ENCODE assay signal across 19 cellular contexts in genomic region chr2:7161501-7161900, GRCh38.
DNase-seq lines count a peak whose midpoint lies in the region; ATAC-seq and TF ChIP-seq lines count a peak whose summit lies in the region.
"Had no signal": no experiment of that assay in that cellular context is flagged by ENCODE, and none has a peak within 500 bp of the region (broad histone marks: within the 10 kb centered on the region; RNA-seq: fewer than 3 reads in every experiment).

No MANE protein-coding gene starts in this region.

- H3K27ac ChIP-seq in SK-N-SH (ENCODE audit: low read depth in 2 of 2, low read length in 1 of 2), result no peak overlapping the region
- H3K27ac ChIP-seq in neural progenitor cell, result no peak overlapping the region
- H3K27ac ChIP-seq: 22Rv1, A549, BLaER1 had no signal

- H3K9me3 ChIP-seq in SK-N-SH (no peaks in the 10 kb centered on the region), neural progenitor cell (ENCODE audit: low read depth) (no peaks in the 10 kb centered on the region)
- H3K9me3 ChIP-seq: A549, BLaER1, HAP-1 had no signal

- H4K20me1 ChIP-seq in SK-N-SH (ENCODE audit: insufficient read depth) (no peaks in the 10 kb centered on the region), neural progenitor cell (ENCODE audit: low read depth) (no peaks in the 10 kb centered on the region)
- H4K20me1 ChIP-seq: BLaER1 had no signal

- no peak overlapping the region for H3K4me3 Mint-ChIP-seq in neural progenitor cell
- H3K4me3 Mint-ChIP-seq: CD8-positive, alpha-beta T cell; IgD-negative memory B cell had no signal

- CTCF ChIA-PET in SK-N-SH (lab: Yijun Ruan, JAX), result no interaction called here

- DNase-seq in SK-N-SH, result no peak
- peak; percentile 4 for DNase-seq in choroid plexus epithelial cell (ENCODE audit: low read depth)
- DNase-seq in neural progenitor cell (ENCODE audit: low spot score), result peak; percentile 9
- no peak for DNase-seq in SIG-M5 (lab: John Stamatoyannopoulos, UW)
- DNase-seq in Ammon's horn (ENCODE audit: low spot score), result no peak
- DNase-seq: AML-193; Calu3; CD8-positive, alpha-beta T cell; DMS79 treated with DMSO at 0.1 percent for 48 hours; GF-D8; KBM-7 had no signal

- H3K4me2 ChIP-seq in SK-N-SH (no peak overlapping the region), neural progenitor cell (no peak overlapping the region)
- H3K4me2 ChIP-seq: A549, BLaER1 had no signal

- H3K79me2 ChIP-seq in SK-N-SH (ENCODE audit: insufficient read depth) (no peaks in the 10 kb centered on the region), neural progenitor cell (ENCODE audit: low read depth) (no peaks in the 10 kb centered on the region)

- H3K36me3 ChIP-seq in SK-N-SH (replicated peaks in 1 of 2; ENCODE audit: control insufficient read depth in 1 of 2, insufficient read depth in 2 of 2, low read length in 1 of 2) (no peaks in the 10 kb centered on the region), neural progenitor cell (no peaks in the 10 kb centered on the region)
- H3K36me3 ChIP-seq: BLaER1, HAP-1 had no signal

- H3K36me3 Mint-ChIP-seq in neural progenitor cell, result no peaks in the 10 kb centered on the region
- H3K36me3 Mint-ChIP-seq: CD8-positive, alpha-beta T cell; IgD-negative memory B cell had no signal

- H3K27me3 ChIP-seq in SK-N-SH (ENCODE audit: insufficient read depth), result no peaks in the 10 kb centered on the region
- no peaks in the 10 kb centered on the region for H3K27me3 ChIP-seq in neural progenitor cell
- H3K27me3 ChIP-seq: BLaER1 had no signal

- no peaks in the 10 kb centered on the region for H3K9me2 ChIP-seq in SK-N-SH

- TF ChIP-seq CTCF in SK-N-SH (IDR thresholded peaks at IDR 0.05), result no peak
- TF ChIP-seq CTCF in choroid plexus epithelial cell (conservative IDR thresholded peaks at IDR 0.05; ENCODE audit: low read depth, low read length), result no peak
- no peak for TF ChIP-seq CTCF in neural progenitor cell (IDR thresholded peaks at IDR 0.05)

- TF ChIP-seq EP300 in SK-N-SH (IDR thresholded peaks at IDR 0.05; ENCODE audit: borderline replicate concordance in 1 of 2, low read depth in 1 of 2, low read length in 1 of 2), result no peak

- H3K9me3 Mint-ChIP-seq in neural progenitor cell, result peaks cover 5% of the 10 kb centered on the region
- H3K9me3 Mint-ChIP-seq: CD8-positive, alpha-beta T cell had no signal

- no peak overlapping the region for H2AFZ ChIP-seq in SK-N-SH (ENCODE audit: low read depth)
- H2AFZ ChIP-seq in neural progenitor cell (replicated peaks), result no peak overlapping the region

- TF ChIP-seq RAD21 in SK-N-SH (IDR thresholded peaks at IDR 0.05; ENCODE audit: low read length), result no peak

- ATAC-seq in SK-N-SH treated with all-trans-retinoic acid at 6 μM for 48 hours, result no peak; the same call in 2 of the 3 replicates
- no peak for ATAC-seq in GM21529 (IDR thresholded peaks at IDR 0.05; ENCODE audit: unreplicated experiment)
- ATAC-seq: A549; CD8-positive, alpha-beta T cell; HepG2 had no signal

- H3F3A ChIP-seq in SK-N-SH (replicated peaks; ENCODE audit: insufficient read depth) (no peaks in the 10 kb centered on the region), neural progenitor cell (ENCODE audit: low read depth) (no peaks in the 10 kb centered on the region)

- H3K4me1 Mint-ChIP-seq in neural progenitor cell, result peaks cover 17% of the 10 kb centered on the region
- H3K4me1 Mint-ChIP-seq: IgD-negative memory B cell had no signal

- H3K9ac ChIP-seq in SK-N-SH (peak overlapping the region; percentile 4; the same call in 1 of the 2 replicates), neural progenitor cell (no peak overlapping the region)
- H3K9ac ChIP-seq: BLaER1 had no signal

- no peaks in the 10 kb centered on the region; a peak in 1 of 4 replicates for H3K4me1 ChIP-seq in SK-N-SH (ENCODE audit: control insufficient read depth in 1 of 2, insufficient read depth in 2 of 2, low read depth in 1 of 2, low read length in 1 of 2)
- peaks cover 8% of the 10 kb centered on the region for H3K4me1 ChIP-seq in neural progenitor cell
- H3K4me1 ChIP-seq: A549, BLaER1, HAP-1 had no signal

- H3K4me3 ChIP-seq in SK-N-SH (ENCODE audit: low read depth in 2 of 2, low read length in 1 of 2) (no peak overlapping the region), choroid plexus epithelial cell (ENCODE audit: low read depth, low read length) (no peak overlapping the region), neural progenitor cell (no peak overlapping the region)
- H3K4me3 ChIP-seq: A549, BLaER1, HAP-1 had no signal

- H3K27me3 Mint-ChIP-seq in neural progenitor cell (ENCODE audit: insufficient read depth, low read depth), result no peaks in the 10 kb centered on the region
- H3K27me3 Mint-ChIP-seq: IgD-negative memory B cell had no signal

- no peak overlapping the region for H3K27ac Mint-ChIP-seq in neural progenitor cell
- H3K27ac Mint-ChIP-seq: CD8-positive, alpha-beta T cell; IgD-negative memory B cell had no signal

- WGBS in SK-N-SH (ENCODE audit: low lambda C conversion rate), result 80% methylated on average over 2 of the region's 2 CpGs

- POLR2A ChIA-PET in SK-N-SH (lab: Yijun Ruan, JAX), result no interaction called here

TF ChIP-seq in SK-N-SH, 30 proteins besides CTCF, POLR2A, EP300 and RAD21:
- TF ChIP-seq NFIC (IDR thresholded peaks at IDR 0.05; ENCODE audit: borderline replicate concordance) (no peak), ELF1 (IDR thresholded peaks at IDR 0.05) (no peak), TAF1 (IDR thresholded peaks at IDR 0.05; ENCODE audit: borderline replicate concordance, low read depth, low read length) (no peak), MAX (IDR thresholded peaks at IDR 0.05; ENCODE audit: low read depth) (no peak), FOXM1 (IDR thresholded peaks at IDR 0.05; ENCODE audit: low read depth) (no peak)
- TF ChIP-seq, protein P1, sequence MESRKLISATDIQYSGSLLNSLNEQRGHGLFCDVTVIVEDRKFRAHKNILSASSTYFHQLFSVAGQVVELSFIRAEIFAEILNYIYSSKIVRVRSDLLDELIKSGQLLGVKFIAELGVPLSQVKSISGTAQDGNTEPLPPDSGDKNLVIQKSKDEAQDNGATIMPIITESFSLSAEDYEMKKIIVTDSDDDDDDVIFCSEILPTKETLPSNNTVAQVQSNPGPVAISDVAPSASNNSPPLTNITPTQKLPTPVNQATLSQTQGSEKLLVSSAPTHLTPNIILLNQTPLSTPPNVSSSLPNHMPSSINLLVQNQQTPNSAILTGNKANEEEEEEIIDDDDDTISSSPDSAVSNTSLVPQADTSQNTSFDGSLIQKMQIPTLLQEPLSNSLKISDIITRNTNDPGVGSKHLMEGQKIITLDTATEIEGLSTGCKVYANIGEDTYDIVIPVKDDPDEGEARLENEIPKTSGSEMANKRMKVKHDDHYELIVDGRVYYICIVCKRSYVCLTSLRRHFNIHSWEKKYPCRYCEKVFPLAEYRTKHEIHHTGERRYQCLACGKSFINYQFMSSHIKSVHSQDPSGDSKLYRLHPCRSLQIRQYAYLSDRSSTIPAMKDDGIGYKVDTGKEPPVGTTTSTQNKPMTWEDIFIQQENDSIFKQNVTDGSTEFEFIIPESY (IDR thresholded peaks at IDR 0.05; ENCODE audit: borderline replicate concordance, low read depth), result no peak
- TF ChIP-seq, protein P2, sequence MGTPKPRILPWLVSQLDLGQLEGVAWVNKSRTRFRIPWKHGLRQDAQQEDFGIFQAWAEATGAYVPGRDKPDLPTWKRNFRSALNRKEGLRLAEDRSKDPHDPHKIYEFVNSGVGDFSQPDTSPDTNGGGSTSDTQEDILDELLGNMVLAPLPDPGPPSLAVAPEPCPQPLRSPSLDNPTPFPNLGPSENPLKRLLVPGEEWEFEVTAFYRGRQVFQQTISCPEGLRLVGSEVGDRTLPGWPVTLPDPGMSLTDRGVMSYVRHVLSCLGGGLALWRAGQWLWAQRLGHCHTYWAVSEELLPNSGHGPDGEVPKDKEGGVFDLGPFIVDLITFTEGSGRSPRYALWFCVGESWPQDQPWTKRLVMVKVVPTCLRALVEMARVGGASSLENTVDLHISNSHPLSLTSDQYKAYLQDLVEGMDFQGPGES (IDR thresholded peaks at IDR 0.05; ENCODE audit: low read depth, low read length), result no peak

TF ChIP-seq in SK-N-SH treated with all-trans-retinoic acid at 6 μM for 48 hours, 23 proteins besides CTCF, POLR2A, EP300 and RAD21 (continues in another document):
- TF ChIP-seq, protein P3, sequence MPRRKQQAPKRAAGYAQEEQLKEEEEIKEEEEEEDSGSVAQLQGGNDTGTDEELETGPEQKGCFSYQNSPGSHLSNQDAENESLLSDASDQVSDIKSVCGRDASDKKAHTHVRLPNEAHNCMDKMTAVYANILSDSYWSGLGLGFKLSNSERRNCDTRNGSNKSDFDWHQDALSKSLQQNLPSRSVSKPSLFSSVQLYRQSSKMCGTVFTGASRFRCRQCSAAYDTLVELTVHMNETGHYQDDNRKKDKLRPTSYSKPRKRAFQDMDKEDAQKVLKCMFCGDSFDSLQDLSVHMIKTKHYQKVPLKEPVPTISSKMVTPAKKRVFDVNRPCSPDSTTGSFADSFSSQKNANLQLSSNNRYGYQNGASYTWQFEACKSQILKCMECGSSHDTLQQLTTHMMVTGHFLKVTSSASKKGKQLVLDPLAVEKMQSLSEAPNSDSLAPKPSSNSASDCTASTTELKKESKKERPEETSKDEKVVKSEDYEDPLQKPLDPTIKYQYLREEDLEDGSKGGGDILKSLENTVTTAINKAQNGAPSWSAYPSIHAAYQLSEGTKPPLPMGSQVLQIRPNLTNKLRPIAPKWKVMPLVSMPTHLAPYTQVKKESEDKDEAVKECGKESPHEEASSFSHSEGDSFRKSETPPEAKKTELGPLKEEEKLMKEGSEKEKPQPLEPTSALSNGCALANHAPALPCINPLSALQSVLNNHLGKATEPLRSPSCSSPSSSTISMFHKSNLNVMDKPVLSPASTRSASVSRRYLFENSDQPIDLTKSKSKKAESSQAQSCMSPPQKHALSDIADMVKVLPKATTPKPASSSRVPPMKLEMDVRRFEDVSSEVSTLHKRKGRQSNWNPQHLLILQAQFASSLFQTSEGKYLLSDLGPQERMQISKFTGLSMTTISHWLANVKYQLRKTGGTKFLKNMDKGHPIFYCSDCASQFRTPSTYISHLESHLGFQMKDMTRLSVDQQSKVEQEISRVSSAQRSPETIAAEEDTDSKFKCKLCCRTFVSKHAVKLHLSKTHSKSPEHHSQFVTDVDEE (CRISPR knock-in tag; IDR thresholded peaks at IDR 0.05), result no peak
- TF ChIP-seq TOX (CRISPR knock-in tag; IDR thresholded peaks at IDR 0.05; ENCODE audit: borderline replicate concordance), result no peak
- no peak for TF ChIP-seq CSRNP3 (CRISPR knock-in tag; IDR thresholded peaks at IDR 0.05)
- TF ChIP-seq ESRRG (CRISPR knock-in tag; IDR thresholded peaks at IDR 0.05), result no peak
- no peak for TF ChIP-seq ZNF70 (CRISPR knock-in tag; IDR thresholded peaks at IDR 0.05)

Comparison
In these comparisons a context has a peak if more than half of its experiments do, and no peak if none do; other contexts are left out.
1. DNase-seq: peak in choroid plexus epithelial cell (single experiment) and neural progenitor cell (single experiment); none in SK-N-SH (single experiment), SIG-M5 (single experiment) and Ammon's horn (single experiment).